In the genomic region with DNA sequence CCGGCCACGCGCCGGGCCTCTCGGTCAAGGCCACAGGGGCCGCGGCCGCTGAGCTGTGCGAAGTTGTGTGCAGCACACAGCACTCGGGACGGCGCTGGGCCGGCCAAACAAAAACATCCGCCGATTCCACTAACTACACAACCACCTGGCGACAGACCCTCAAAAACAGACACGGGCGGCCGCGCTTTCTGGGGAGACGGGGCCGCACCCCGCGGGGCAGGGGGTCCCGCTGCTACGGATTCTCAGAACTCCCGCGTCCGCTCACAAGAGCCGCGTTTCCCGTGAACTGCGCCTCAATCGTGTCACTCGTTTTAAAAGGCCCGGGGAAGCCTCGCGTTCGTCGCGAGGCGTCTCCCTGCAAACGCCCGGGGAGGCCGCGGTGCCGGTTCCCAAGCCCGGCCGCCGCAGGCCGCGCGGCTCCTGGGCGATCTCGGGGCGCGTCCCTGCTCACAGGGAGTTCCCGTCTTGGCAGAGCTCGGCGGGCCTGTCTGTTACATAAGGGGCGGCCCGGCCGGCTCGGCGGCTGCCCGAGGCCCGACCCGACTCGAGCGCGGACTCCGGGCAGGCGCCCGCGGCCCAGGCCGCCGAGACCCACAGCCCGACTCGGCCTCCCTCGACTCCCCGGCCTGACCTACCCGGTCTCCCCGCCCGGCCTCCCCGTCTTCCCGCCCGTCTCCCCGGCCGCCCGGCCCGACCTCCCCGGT, we compare ENCODE assay signal across 8 cellular contexts. TPM values are rescaled to one million over a fixed set of nuclear protein-coding genes. Genes with fewer than 3 reads are reported as not detected.
DNase-seq lines count a peak whose midpoint lies in the region; ATAC-seq and TF ChIP-seq lines count a peak whose summit lies in the region.

No MANE protein-coding gene starts in this region.

- H3K36me3 ChIP-seq in Caco-2 (ENCODE audit: control insufficient read depth, insufficient read depth, low read length): peaks cover 6% of the 10 kb centered on the region
- peaks cover 36% of the 10 kb centered on the region for H3K36me3 ChIP-seq in neuron (ENCODE audit: insufficient read depth, low read length)

- H3K4me3 ChIP-seq in Caco-2 (ENCODE audit: low read depth, low read length) (peak overlapping the region; percentile 65), fibroblast of villous mesenchyme (ENCODE audit: low read depth, low read length) (peak overlapping the region; percentile 78), neuron (ENCODE audit: low read length) (peak overlapping the region; percentile 93)

- no peaks in the 10 kb centered on the region for H3K27me3 Mint-ChIP-seq in Caco-2 (ENCODE audit: insufficient read depth, unreplicated experiment)
- no peaks in the 10 kb centered on the region for H3K27me3 Mint-ChIP-seq in activated T-cell treated with anti-CD3 and anti-CD28 coated beads, Interleukin-2, amount 50 U/mL, for 72 hours (ENCODE audit: low read depth)

- POLR2A ChIA-PET in Caco-2 (lab: Charles Lee): no interaction called here

- no peaks in the 10 kb centered on the region for H3K9me3 Mint-ChIP-seq in Caco-2 (ENCODE audit: unreplicated experiment)
- H3K9me3 Mint-ChIP-seq in activated T-cell treated with anti-CD3 and anti-CD28 coated beads, Interleukin-2, amount 50 U/mL, for 72 hours: peaks cover 0 to 1% of the 10 kb centered on the region in 2 donors

- H3K4me3 Mint-ChIP-seq in Caco-2 (ENCODE audit: unreplicated experiment): peak overlapping the region; percentile 77
- H3K4me3 Mint-ChIP-seq in activated T-cell treated with anti-CD3 and anti-CD28 coated beads, Interleukin-2, amount 50 U/mL, for 72 hours: peak overlapping the region; percentile 95 to 96

- H2AFZ ChIP-seq in neuron (ENCODE audit: low read depth, low read length): no peak overlapping the region

- no TSS peak for BruUV-seq in Caco-2 (replicated peaks; lab: Mats Ljungman, UMichigan)

- peak overlapping the region; percentile 70 for H3K27ac Mint-ChIP-seq in Caco-2 (ENCODE audit: unreplicated experiment)
- H3K27ac Mint-ChIP-seq in activated T-cell treated with anti-CD3 and anti-CD28 coated beads, Interleukin-2, amount 50 U/mL, for 72 hours: peak overlapping the region; percentile 93

- TF ChIP-seq CTCF in Caco-2 (IDR thresholded peaks at IDR 0.05; ENCODE audit: insufficient read depth in 1 of 2, low read depth in 1 of 2, low read length in 1 of 2, severe bottlenecking in 1 of 2, unreplicated experiment in 1 of 2) (no peak), fibroblast of villous mesenchyme (IDR thresholded peaks at IDR 0.05; ENCODE audit: insufficient read depth, low read depth, low read length) (no peak)

- intact Hi-C loops in Caco-2 (cut with micrococcal nuclease; ENCODE audit: unreplicated experiment): no loop called here

- CTCF ChIA-PET in Caco-2 (lab: Charles Lee): no interaction called here

- peaks cover 46% of the 10 kb centered on the region for H3K36me3 Mint-ChIP-seq in Caco-2 (ENCODE audit: insufficient read depth, unreplicated experiment)
- peaks cover 16 to 21% of the 10 kb centered on the region in 2 donors for H3K36me3 Mint-ChIP-seq in activated T-cell treated with anti-CD3 and anti-CD28 coated beads, Interleukin-2, amount 50 U/mL, for 72 hours (ENCODE audit: insufficient read depth in 2 of 2)

- no peaks in the 10 kb centered on the region for H3K9me3 ChIP-seq in Caco-2
- peaks cover 35% of the 10 kb centered on the region for H3K9me3 ChIP-seq in neuron (ENCODE audit: low read length)

- no peaks in the 10 kb centered on the region for H3K4me1 Mint-ChIP-seq in Caco-2 (ENCODE audit: low read depth, unreplicated experiment)
- peaks cover 49% of the 10 kb centered on the region for H3K4me1 Mint-ChIP-seq in activated T-cell treated with anti-CD3 and anti-CD28 coated beads, Interleukin-2, amount 50 U/mL, for 72 hours (ENCODE audit: low read depth)

- DNase-seq in Caco-2 (peak in 1 of 2 experiments; percentile 54), fibroblast of villous mesenchyme (ENCODE audit: low read depth) (peak; percentile 55), HPDE6-E6E7 (ENCODE audit: extremely low spot score) (no peak), amniotic stem cell (lab: John Stamatoyannopoulos, UW) (no peak)
- DNase-seq in activated T-cell treated with anti-CD3 and anti-CD28 coated beads, Interleukin-2, amount 50 U/mL, for 72 hours: peak; percentile 30 to 40

- peaks cover 13% of the 10 kb centered on the region for H3K4me1 ChIP-seq in Caco-2
- H3K4me1 ChIP-seq in neuron (ENCODE audit: insufficient read depth, low read length): peaks cover 16% of the 10 kb centered on the region

- peak; percentile 22 for ATAC-seq in HG03432 (IDR thresholded peaks at IDR 0.05; ENCODE audit: unreplicated experiment)
- peak; percentile 10 to 12 for ATAC-seq in activated T-cell treated with anti-CD3 and anti-CD28 coated beads, Interleukin-2, amount 50 U/mL, for 72 hours (replicated peaks in 1 of 2)
- no peak for ATAC-seq in HG03565 (IDR thresholded peaks at IDR 0.05; ENCODE audit: unreplicated experiment)

- H3K27me3 ChIP-seq in Caco-2 (replicated peaks; ENCODE audit: control insufficient read depth, insufficient read depth, low read length) (no peaks in the 10 kb centered on the region), neuron (ENCODE audit: insufficient read depth, low read length) (no peaks in the 10 kb centered on the region)

RNA-seq across cellular contexts. Expression of gene BRD1, which starts 0.9 kb away (rescaled TPM):
- total RNA-seq in Caco-2 (2022) (46.9 and 48.3 TPM in 2 replicates), fibroblast of villous mesenchyme (29.3 and 29.8 TPM in 2 replicates)
- 10 to 100 TPM; 42.3 to 43.4 TPM for total RNA-seq in activated T-cell treated with anti-CD3 and anti-CD28 coated beads, Interleukin-2, amount 50 U/mL, for 72 hours

RNA-seq across cellular contexts. Expression of gene ZBED4, which starts 26.9 kb away (rescaled TPM):
- total RNA-seq in Caco-2 (2022) (17.3 TPM in 2 replicates), fibroblast of villous mesenchyme (10.6 and 13.4 TPM in 2 replicates)
- 10 to 100 TPM; 22.3 to 23.6 TPM for total RNA-seq in activated T-cell treated with anti-CD3 and anti-CD28 coated beads, Interleukin-2, amount 50 U/mL, for 72 hours

Comparison
In these comparisons a context has a peak if more than half of its experiments do, and no peak if none do; other contexts are left out.
1. DNase-seq: peak in activated T-cell treated with anti-CD3 and anti-CD28 coated beads, Interleukin-2, amount 50 U/mL, for 72 hours (2 of 2) and fibroblast of villous mesenchyme (single experiment); none in HPDE6-E6E7 (single experiment) and amniotic stem cell (single experiment).
2. Peak in every context shown above with its lines, with median percentiles within 50 percentile points of each other: H3K4me3 ChIP-seq.